ENCODE assay signal across 25 cellular contexts in the genomic region with DNA sequence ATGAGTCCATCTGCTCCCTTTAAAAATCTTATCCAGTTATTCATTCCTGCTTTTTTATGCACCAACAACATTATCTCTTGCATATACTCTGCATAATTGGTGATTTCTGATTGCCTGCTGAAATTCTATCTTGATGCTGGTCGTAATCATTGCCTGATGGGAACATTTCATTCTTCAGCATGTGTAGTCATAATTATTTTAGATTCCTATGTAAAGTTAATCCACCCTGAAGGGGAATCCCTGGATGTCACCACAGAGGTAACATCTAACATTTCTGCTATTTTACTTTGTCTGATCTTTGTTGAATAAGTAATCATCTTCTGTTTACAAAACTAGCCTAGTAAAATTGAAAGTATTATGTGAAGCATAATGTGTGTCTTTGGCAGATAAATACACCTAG.
"Had no signal": no experiment of that assay in that cellular context is flagged by ENCODE, and none has a peak within 500 bp of the region (broad histone marks: within the 10 kb centered on the region; RNA-seq: fewer than 3 reads in every experiment).

No MANE protein-coding gene starts in this region.

- H3K4me1 ChIP-seq: Peyer's patch had no signal

- H3K27me3 ChIP-seq: breast epithelium, MG63, Peyer's patch, SJCRH30 had no signal

- H3K4me2 ChIP-seq: SK-N-SH had no signal

- H3K4me3 ChIP-seq: breast epithelium, MG63, Peyer's patch, SJCRH30 had no signal

- H3K9ac ChIP-seq: SK-N-SH had no signal

- H3K9me3 ChIP-seq: breast epithelium, MG63, Peyer's patch, SJCRH30, SK-N-SH had no signal

- DNase-seq: activated CD4-positive, CD25-positive, alpha-beta regulatory T cell; activated CD8-positive, alpha-beta memory T cell treated with anti-CD3 and anti-CD28 coated beads, Interleukin-2, amount 50 U/mL, for 48 hours; activated CD8-positive, alpha-beta T cell treated with anti-CD3 and anti-CD28 coated beads, Interleukin-2, amount 10 ng/mL, durations not matched to agents 7 days and 5 days; activated naive CD4-positive, alpha-beta T cell treated with anti-CD3 and anti-CD28 coated beads, Interleukin-2, amount 50 U/mL, for 16 hours; activated naive CD8-positive, alpha-beta T cell treated with anti-CD3 and anti-CD28 coated beads, Interleukin-2, amount 10 ng/mL, durations not matched to agents 7 days and 5 days; activated T-cell treated with anti-CD3 and anti-CD28 coated beads, Interleukin-2, amount 50 U/mL, for 1 hour; aorta; central memory CD4-positive, alpha-beta T cell; MG63; MV-4-11; NCI-H1092 treated with DMSO at 0.1 percent for 48 hours; NCI-H1417 treated with DMSO at 0.1 percent for 48 hours; NCI-H1694; NCI-H2029; NCI-H2107; NCI-H226; NCI-H69; Peyer's patch; Right ventricle myocardium superior; SJCRH30; SK-N-SH; T-helper 1 cell had no signal

- H3K36me3 ChIP-seq: breast epithelium, MG63, Peyer's patch, SJCRH30 had no signal

- ATAC-seq: activated CD8-positive, alpha-beta T cell treated with anti-CD3 and anti-CD28 coated beads, Interleukin-2, amount 10 ng/mL, durations not matched to agents 7 days and 5 days had no signal

- H3K27ac ChIP-seq: breast epithelium, Peyer's patch, RWPE1, SJCRH30, VCaP had no signal
